ENCODE assay signal across 1 cellular context in genomic region chr7:98462926-98463325, GRCh38.
TF ChIP-seq lines count a peak whose summit lies in the region.

No MANE protein-coding gene starts in this region.

TF ChIP-seq in IMR-90, 13 proteins besides CTCF, POLR2A, EP300 and RAD21:
- no peak for TF ChIP-seq MXI1 (IDR thresholded peaks at IDR 0.05; ENCODE audit: borderline replicate concordance, low read depth, low read length)
